In genomic region chr17:39276113-39276512, GRCh38 we compare ENCODE assay signal across 38 cellular contexts. TPM values are rescaled to one million over a fixed set of nuclear protein-coding genes. Genes with fewer than 3 reads are reported as not detected.
"Had no signal": no experiment of that assay in that cellular context is flagged by ENCODE, and none has a peak within 500 bp of the region (broad histone marks: within the 10 kb centered on the region; RNA-seq: fewer than 3 reads in every experiment).

No MANE protein-coding gene starts in this region.

- H3K36me3 Mint-ChIP-seq: activated naive CD4-positive, alpha-beta T cell treated with anti-CD3 and anti-CD28 coated beads, Interleukin-2, amount 50 U/mL, for 72 hours; activated naive CD8-positive, alpha-beta T cell treated with anti-CD3 and anti-CD28 coated beads for 36 hours had no signal

- H3K27me3 Mint-ChIP-seq: activated B cell treated with CpG ODN at 0.5 μM for 24 hours; activated CD4-positive, alpha-beta memory T cell treated with anti-CD3 and anti-CD28 coated beads for 36 hours; activated CD4-positive, alpha-beta T cell treated with anti-CD3 and anti-CD28 coated beads, Interleukin-2, amount 10 ng/mL, durations not matched to agents 24 days and 14 days; activated CD8-positive, alpha-beta T cell treated with anti-CD3 and anti-CD28 coated beads for 36 hours; activated naive CD8-positive, alpha-beta T cell treated with anti-CD3 and anti-CD28 coated beads for 36 hours; activated T-helper 17 cell treated with anti-CD3 and anti-CD28 coated beads, Interleukin-2, amount 50 U/mL, for 72 hours; brain; central memory CD8-positive, alpha-beta T cell had no signal

- ATAC-seq: activated CD8-positive, alpha-beta T cell treated with anti-CD3 and anti-CD28 coated beads for 36 hours; activated naive CD4-positive, alpha-beta T cell treated with anti-CD3 and anti-CD28 coated beads, Interleukin-2, amount 50 U/mL, for 72 hours; activated T-cell treated with anti-CD3 and anti-CD28 coated beads, Interleukin-2, amount 50 U/mL, for 4 hours; activated T-cell treated with anti-CD3 and anti-CD28 coated beads, Interleukin-2, amount 50 U/mL, for 72 hours; activated T-helper 17 cell treated with anti-CD3 and anti-CD28 coated beads, Interleukin-2, amount 50 U/mL, for 72 hours had no signal

- H3K27me3 ChIP-seq: ascending aorta, cardiac muscle cell had no signal

- H3K4me3 ChIP-seq: ascending aorta, cardiac muscle cell had no signal

- H3K27ac Mint-ChIP-seq: activated B cell treated with CpG ODN at 0.5 μM for 24 hours; activated CD4-positive, alpha-beta memory T cell treated with anti-CD3 and anti-CD28 coated beads for 36 hours; activated CD4-positive, alpha-beta T cell treated with anti-CD3 and anti-CD28 coated beads, Interleukin-2, amount 10 ng/mL, durations not matched to agents 24 days and 14 days; activated CD8-positive, alpha-beta T cell treated with anti-CD3 and anti-CD28 coated beads for 36 hours; activated naive CD4-positive, alpha-beta T cell treated with anti-CD3 and anti-CD28 coated beads for 36 hours; activated naive CD4-positive, alpha-beta T cell treated with anti-CD3 and anti-CD28 coated beads, Interleukin-2, amount 50 U/mL, for 72 hours; activated naive CD8-positive, alpha-beta T cell treated with anti-CD3 and anti-CD28 coated beads for 36 hours; activated T-cell treated with anti-CD3 and anti-CD28 coated beads, Interleukin-2, amount 50 U/mL, for 72 hours; activated T-helper 1 cell treated with anti-CD3 and anti-CD28 coated beads, Interleukin-12 subunit alpha, Interleukin-12 subunit beta, Interleukin-2, Interleukin-4 antibody, amounts not matched to agents 30 ng/mL and 10 ng/mL and 1 ng/mL, durations not matched to agents 14 hours and 24 hours and 36 hours; activated T-helper 17 cell treated with anti-CD3 and anti-CD28 coated beads, Interleukin-2, amount 50 U/mL, for 72 hours; brain; T-helper 2 cell treated with Interferon-gamma antibody and Interleukin-4, amounts not matched to agents 5 μg/mL and 100 μg/mL, for 36 hours had no signal

- H3K9me3 Mint-ChIP-seq: activated B cell treated with CpG ODN at 0.5 μM for 24 hours; activated CD4-positive, alpha-beta memory T cell treated with anti-CD3 and anti-CD28 coated beads for 36 hours; activated CD4-positive, alpha-beta T cell treated with anti-CD3 and anti-CD28 coated beads, Interleukin-2, amount 10 ng/mL, durations not matched to agents 24 days and 14 days; activated CD8-positive, alpha-beta T cell treated with anti-CD3 and anti-CD28 coated beads for 36 hours; activated naive CD4-positive, alpha-beta T cell treated with anti-CD3 and anti-CD28 coated beads for 36 hours; activated naive CD4-positive, alpha-beta T cell treated with anti-CD3 and anti-CD28 coated beads, Interleukin-2, amount 50 U/mL, for 72 hours; activated naive CD8-positive, alpha-beta T cell treated with anti-CD3 and anti-CD28 coated beads for 36 hours; activated T-cell treated with anti-CD3 and anti-CD28 coated beads, Interleukin-2, amount 50 U/mL, for 4 hours; activated T-cell treated with anti-CD3 and anti-CD28 coated beads, Interleukin-2, amount 50 U/mL, for 72 hours; activated T-helper 1 cell treated with anti-CD3 and anti-CD28 coated beads, Interleukin-12 subunit alpha, Interleukin-12 subunit beta, Interleukin-2, Interleukin-4 antibody, amounts not matched to agents 30 ng/mL and 10 ng/mL and 1 ng/mL, durations not matched to agents 14 hours and 24 hours and 36 hours; activated T-helper 17 cell treated with anti-CD3 and anti-CD28 coated beads, Interleukin-2, amount 50 U/mL, for 72 hours; brain; central memory CD8-positive, alpha-beta T cell; T-helper 2 cell treated with Interferon-gamma antibody and Interleukin-4, amounts not matched to agents 5 μg/mL and 100 μg/mL, for 36 hours had no signal

- H3K27ac ChIP-seq: ascending aorta, cardiac muscle cell, VCaP had no signal

- H3K9me3 ChIP-seq: ascending aorta had no signal

- DNase-seq: activated B cell treated with CpG ODN at 0.5 μM for 24 hours; activated CD4-positive, alpha-beta memory T cell treated with anti-CD3 and anti-CD28 coated beads for 36 hours; activated CD4-positive, alpha-beta T cell treated with anti-CD3 and anti-CD28 coated beads for 4 hours; activated CD4-positive, alpha-beta T cell treated with anti-CD3 and anti-CD28 coated beads, Interleukin-2, amount 10 ng/mL, durations not matched to agents 24 days and 14 days; activated CD4-positive, alpha-beta T cell treated with anti-CD3 and anti-CD28 coated beads, Interleukin-2, amount 50 U/mL, for 1 hour; activated CD4-positive, alpha-beta T cell treated with anti-CD3 and anti-CD28 coated beads, Interleukin-2, amount 50 U/mL, for 4 hours; activated CD4-positive, CD25-positive, alpha-beta regulatory T cell treated with anti-CD3 and anti-CD28 coated beads, Interleukin-2, amount 50 U/mL, for 72 hours; activated CD8-positive, alpha-beta memory T cell treated with anti-CD3 and anti-CD28 coated beads, Interleukin-2, amount 50 U/mL, for 4 hours; activated CD8-positive, alpha-beta T cell treated with anti-CD3 and anti-CD28 coated beads for 36 hours; activated effector memory CD4-positive, alpha-beta T cell treated with anti-CD3 and anti-CD28 coated beads, Interleukin-2, amount 50 U/mL, for 16 hours; activated gamma-delta T cell treated with Interleukin-2 at 50 U/mL for 16 hours; activated naive CD4-positive, alpha-beta T cell; activated naive CD4-positive, alpha-beta T cell treated with anti-CD3 and anti-CD28 coated beads for 36 hours; activated naive CD4-positive, alpha-beta T cell treated with anti-CD3 and anti-CD28 coated beads, Interleukin-2, amount 50 U/mL, for 16 hours; activated naive CD8-positive, alpha-beta T cell treated with anti-CD3 and anti-CD28 coated beads for 36 hours; activated T-cell treated with anti-CD3 and anti-CD28 coated beads for 4 hours; activated T-cell treated with anti-CD3 and anti-CD28 coated beads, Interleukin-2, amount 50 U/mL, for 1 hour; activated T-cell treated with anti-CD3 and anti-CD28 coated beads, Interleukin-2, amount 50 U/mL, for 4 hours; activated T-cell treated with anti-CD3 and anti-CD28 coated beads, Interleukin-2, amount 50 U/mL, for 72 hours; amygdala; anterior cingulate cortex; caudate nucleus; SW 1271; T-helper 2 cell; T-helper 9 cell had no signal

- H3K4me1 Mint-ChIP-seq: activated CD4-positive, alpha-beta T cell treated with anti-CD3 and anti-CD28 coated beads, Interleukin-2, amount 10 ng/mL, durations not matched to agents 24 days and 14 days; activated naive CD8-positive, alpha-beta T cell treated with anti-CD3 and anti-CD28 coated beads for 36 hours; activated T-helper 17 cell treated with anti-CD3 and anti-CD28 coated beads, Interleukin-2, amount 50 U/mL, for 72 hours; brain; central memory CD8-positive, alpha-beta T cell had no signal

- FAIRE-seq: bronchial epithelial cell, TTC549 had no signal

- H3K4me3 Mint-ChIP-seq: activated B cell treated with CpG ODN at 0.5 μM for 24 hours; activated CD4-positive, alpha-beta memory T cell treated with anti-CD3 and anti-CD28 coated beads for 36 hours; activated CD4-positive, alpha-beta T cell treated with anti-CD3 and anti-CD28 coated beads, Interleukin-2, amount 10 ng/mL, durations not matched to agents 24 days and 14 days; activated CD8-positive, alpha-beta T cell treated with anti-CD3 and anti-CD28 coated beads for 36 hours; activated naive CD4-positive, alpha-beta T cell treated with anti-CD3 and anti-CD28 coated beads for 36 hours; activated naive CD8-positive, alpha-beta T cell treated with anti-CD3 and anti-CD28 coated beads for 36 hours; activated T-cell treated with anti-CD3 and anti-CD28 coated beads, Interleukin-2, amount 50 U/mL, for 4 hours; activated T-cell treated with anti-CD3 and anti-CD28 coated beads, Interleukin-2, amount 50 U/mL, for 72 hours; activated T-helper 1 cell treated with anti-CD3 and anti-CD28 coated beads, Interleukin-12 subunit alpha, Interleukin-12 subunit beta, Interleukin-2, Interleukin-4 antibody, amounts not matched to agents 30 ng/mL and 10 ng/mL and 1 ng/mL, durations not matched to agents 14 hours and 24 hours and 36 hours; activated T-helper 17 cell treated with anti-CD3 and anti-CD28 coated beads, Interleukin-2, amount 50 U/mL, for 72 hours; brain; central memory CD8-positive, alpha-beta T cell; T-helper 2 cell treated with Interferon-gamma antibody and Interleukin-4, amounts not matched to agents 5 μg/mL and 100 μg/mL, for 36 hours had no signal

RNA-seq across cellular contexts. Expression of gene STAC2, which starts 50.4 kb away (rescaled TPM):
- total RNA-seq: activated B cell treated with CpG ODN at 0.5 μM for 24 hours; activated CD4-positive, alpha-beta memory T cell treated with anti-CD3 and anti-CD28 coated beads for 36 hours; activated CD4-positive, alpha-beta T cell treated with anti-CD3 and anti-CD28 coated beads, Interleukin-2, amount 10 ng/mL, durations not matched to agents 24 days and 14 days; activated CD8-positive, alpha-beta memory T cell treated with anti-CD3 and anti-CD28 coated beads for 36 hours; activated naive CD4-positive, alpha-beta T cell treated with anti-CD3 and anti-CD28 coated beads for 36 hours; activated naive CD4-positive, alpha-beta T cell treated with anti-CD3 and anti-CD28 coated beads, Interleukin-2, amount 50 U/mL, for 72 hours; activated T-cell treated with anti-CD3 and anti-CD28 coated beads, Interleukin-2, amount 50 U/mL, for 4 hours; activated T-helper 17 cell treated with anti-CD3 and anti-CD28 coated beads, Interleukin-2, amount 50 U/mL, for 72 hours; bronchial epithelial cell; T-helper 1 cell treated with Interleukin-12 subunit alpha and Interleukin-12 subunit beta and Interleukin-4 antibody, amounts not matched to agents 30 ng/mL and 1 ng/mL, for 36 hours had no signal
